In the genomic region with DNA sequence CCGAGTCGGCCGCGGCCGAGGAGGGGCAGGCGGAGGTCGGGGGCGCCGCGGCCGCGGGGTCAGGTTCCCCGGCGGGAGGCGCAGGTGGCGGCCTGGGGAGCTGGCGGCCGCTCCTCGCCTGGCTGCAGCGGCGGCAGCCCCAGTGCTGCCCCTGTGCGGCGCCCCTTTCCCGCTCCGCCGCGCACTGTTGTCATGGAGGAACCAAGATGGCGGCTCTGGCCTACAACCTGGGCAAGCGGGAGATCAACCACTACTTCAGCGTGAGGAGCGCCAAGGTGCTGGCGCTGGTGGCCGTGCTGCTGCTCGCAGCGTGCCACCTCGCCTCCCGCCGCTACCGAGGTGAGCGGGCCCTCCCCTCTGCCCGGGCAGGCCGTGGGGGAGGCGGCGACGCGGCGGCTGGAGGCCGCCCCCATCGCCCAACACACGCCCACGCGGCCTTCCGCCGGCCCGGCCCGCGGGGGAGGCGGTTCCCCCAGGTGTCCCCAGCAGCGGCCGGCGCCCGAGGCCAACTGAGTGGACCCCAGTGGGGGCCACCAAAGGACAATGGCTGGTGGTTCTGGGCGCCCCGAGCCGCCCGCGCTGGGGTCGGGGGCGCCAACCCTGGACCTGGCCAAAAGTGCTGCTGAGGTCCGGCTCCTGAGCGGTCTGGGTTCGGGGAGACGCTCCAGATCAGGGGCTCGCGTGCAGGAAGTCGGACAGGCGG, we compare ENCODE assay signal across 8 cellular contexts.
DNase-seq lines count a peak whose midpoint lies in the region; ATAC-seq and TF ChIP-seq lines count a peak whose summit lies in the region.

No MANE protein-coding gene starts in this region.

- DNase-seq in AG20443 (ENCODE audit: low spot score) (peak; percentile 89), NCI-H2196 treated with DMSO at 0.1 percent for 48 hours (lab: John Stamatoyannopoulos, UW; ENCODE audit: unreplicated experiment) (peak; percentile 69), choroid plexus epithelial cell (ENCODE audit: low read depth) (peak; percentile 62), left kidney (ENCODE audit: low read depth, low spot score) (peak; percentile 92)
- peak; percentile 45 for DNase-seq in activated CD4-positive, alpha-beta T cell treated with anti-CD3 and anti-CD28 coated beads for 1 hour
- DNase-seq in stimulated activated CD4-positive, alpha-beta T cell treated with anti-CD3 and anti-CD28 coated beads, Interleukin-2, amount 100 ng/mL, for 4 hours (ENCODE audit: low read depth), result peak; percentile 38

- peak; percentile 43 for TF ChIP-seq CTCF in choroid plexus epithelial cell (conservative IDR thresholded peaks at IDR 0.05; ENCODE audit: low read depth, low read length)

- peak overlapping the region; percentile 81 for H3K4me3 ChIP-seq in choroid plexus epithelial cell (ENCODE audit: low read depth, low read length)

- ATAC-seq in GM18907 (IDR thresholded peaks at IDR 0.05; ENCODE audit: unreplicated experiment) (peak; percentile 79), HG03108 (IDR thresholded peaks at IDR 0.05; ENCODE audit: unreplicated experiment) (peak; percentile 65)

Comparison
In these comparisons a context has a peak if more than half of its experiments do, and no peak if none do; other contexts are left out.
1. Peak in every context shown above with its lines: DNase-seq, ATAC-seq and H3K4me3 ChIP-seq.
2. DNase-seq: peak in every context shown above with its lines; median percentile 92 in left kidney; 89 in AG20443; 69 in NCI-H2196 treated with DMSO at 0.1 percent for 48 hours; 62 in choroid plexus epithelial cell; 45 in activated CD4-positive, alpha-beta T cell treated with anti-CD3 and anti-CD28 coated beads for 1 hour; 38 in stimulated activated CD4-positive, alpha-beta T cell treated with anti-CD3 and anti-CD28 coated beads, Interleukin-2, amount 100 ng/mL, for 4 hours.